ENCODE assay signal across 9 cellular contexts in genomic region chr14:22824711-22825359, GRCh38. TPM values are rescaled to one million over a fixed set of nuclear protein-coding genes. Genes with fewer than 3 reads are reported as not detected.
A peak's percentile ranks its signal among the peaks of the same experiment; 100 is the strongest.
DNase-seq lines count a peak whose midpoint lies in the region; ATAC-seq and TF ChIP-seq lines count a peak whose summit lies in the region.
"Had no signal": no experiment of that assay in that cellular context is flagged by ENCODE, and none has a peak within 500 bp of the region (broad histone marks: within the 10 kb centered on the region; RNA-seq: fewer than 3 reads in every experiment).

No MANE protein-coding gene starts in this region.

- H3K27ac ChIP-seq in MM.1S (ENCODE audit: low read length) (peak overlapping the region; percentile 23; the same call in 1 of the 2 replicates), brain microvascular endothelial cell (peak overlapping the region; percentile 66), neutrophil (peak overlapping the region; percentile 52), dorsolateral prefrontal cortex (no peak overlapping the region)

- no peaks in the 10 kb centered on the region for H3K9me3 ChIP-seq in MM.1S (replicated peaks; ENCODE audit: insufficient read depth, low read length)
- H3K9me3 ChIP-seq in neutrophil = no peaks in the 10 kb centered on the region

- no peaks in the 10 kb centered on the region for H3K27me3 ChIP-seq in MM.1S (replicated peaks; ENCODE audit: insufficient read depth, low read length)
- no peaks in the 10 kb centered on the region for H3K27me3 ChIP-seq in brain microvascular endothelial cell (replicated peaks)
- H3K27me3 ChIP-seq in neutrophil = peaks cover 28% of the 10 kb centered on the region
- peaks cover 0 to 22% (median 0%) of the 10 kb centered on the region in 45 donors for H3K27me3 ChIP-seq in dorsolateral prefrontal cortex

- H3K36me3 ChIP-seq in MM.1S (replicated peaks; ENCODE audit: insufficient read depth, low read length) (no peaks in the 10 kb centered on the region), brain microvascular endothelial cell (replicated peaks) (no peaks in the 10 kb centered on the region), neutrophil (no peaks in the 10 kb centered on the region)

- no peak for TF ChIP-seq CTCF in MM.1S (IDR thresholded peaks at IDR 0.05; ENCODE audit: low read length)
- no peak for TF ChIP-seq CTCF in brain microvascular endothelial cell (IDR thresholded peaks at IDR 0.05; ENCODE audit: low read depth, low read length, missing control alignments)
- TF ChIP-seq CTCF in neutrophil (IDR thresholded peaks at IDR 0.05) = no peak
- TF ChIP-seq CTCF in dorsolateral prefrontal cortex (IDR thresholded peaks at IDR 0.05 in 54 of 56, conservative IDR thresholded peaks at IDR 0.05 in 2 of 56; ENCODE audit: low read depth in 1 of 56, partially characterized antibody in 56 of 56) = no peak

- H3K9me2 ChIP-seq in MM.1S (replicated peaks; ENCODE audit: insufficient read depth, low read length) = no peaks in the 10 kb centered on the region

- DNase-seq in GF-D8 (lab: John Stamatoyannopoulos, UW) = peak; percentile 58
- DNase-seq in MM.1S = peak; percentile 31
- DNase-seq in brain microvascular endothelial cell = peak; percentile 93
- DNase-seq in stimulated activated CD8-positive, alpha-beta memory T cell treated with anti-CD3 and anti-CD28 coated beads, Interleukin-4, amount 100 ng/mL, for 48 hours = no peak
- DNase-seq in dorsolateral prefrontal cortex = no peak
- no peak for DNase-seq in hippocampal formation (lab: John Stamatoyannopoulos, UW)

- H3K79me2 ChIP-seq in MM.1S (ENCODE audit: low read length) = peaks cover 1% of the 10 kb centered on the region

- no peaks in the 10 kb centered on the region for H3F3A ChIP-seq in MM.1S (ENCODE audit: insufficient read depth, low read length)

- no peaks in the 10 kb centered on the region for H4K20me1 ChIP-seq in MM.1S (ENCODE audit: insufficient read depth, low read length)

- H3K4me3 ChIP-seq in MM.1S (ENCODE audit: low read length) (no peak overlapping the region), brain microvascular endothelial cell (ENCODE audit: low read depth, low read length) (no peak overlapping the region), neutrophil (ENCODE audit: low read depth in 1 of 2, low read length in 1 of 2) (no peak overlapping the region), dorsolateral prefrontal cortex (no peak overlapping the region)

- peak overlapping the region; percentile 50; the same call in 1 of the 2 replicates for H3K4me2 ChIP-seq in MM.1S (ENCODE audit: low read depth, low read length)

- peaks cover 8% of the 10 kb centered on the region; the same call in 1 of the 2 replicates for H3K4me1 ChIP-seq in MM.1S (ENCODE audit: low read length)
- H3K4me1 ChIP-seq in neutrophil (ENCODE audit: control insufficient read depth in 1 of 2, insufficient read depth in 1 of 2, low read depth in 1 of 2, low read length in 1 of 2) = peaks cover 38 to 42% of the 10 kb centered on the region in 2 experiments

- intact Hi-C loops in dorsolateral prefrontal cortex (cut with DNase I) = loop anchor here (5.0 to 10.0 kb wide), 3 partner anchors 58 to 240 kb away; partner anchors contain the start of genes DAD1 (in 2 of the 2) and OXA1L (in 1 of the 2)

- H2AFZ ChIP-seq in MM.1S (ENCODE audit: low read length) = peak overlapping the region; percentile 69

- H3K9ac ChIP-seq in MM.1S (ENCODE audit: low read length) = peak overlapping the region; percentile 35; the same call in 1 of the 2 replicates

- ATAC-seq in GM21367 (IDR thresholded peaks at IDR 0.05; ENCODE audit: unreplicated experiment) = no peak

- in situ Hi-C loops in brain microvascular endothelial cell (cut with HindIII; ENCODE audit: low pct_ligation_motif_present, low sequenced_read_pairs) = no loop called here

RNA-seq across cellular contexts. Expression of gene MRPL52, which starts 4.9 kb away (rescaled TPM):
- 10 to 100 TPM; 37.4 to 83.2 (median 56.3) TPM for total RNA-seq in dorsolateral prefrontal cortex

RNA-seq across cellular contexts. Expression of gene SLC7A7, which starts 9.6 kb away (rescaled TPM):
- total RNA-seq in dorsolateral prefrontal cortex = 10 to 100 TPM in 4 of 120 experiments, 1 to 10 TPM in 115, under 1 TPM in 1; 1.00 to 12.6 (median 3.5) TPM

RNA-seq across cellular contexts. Expression of gene MMP14, which starts 11.6 kb away (rescaled TPM):
- 10 to 100 TPM in 49 of 120 experiments, 1 to 10 TPM in 71; 2.9 to 29.5 (median 9.1) TPM for total RNA-seq in dorsolateral prefrontal cortex

RNA-seq across cellular contexts. Expression of gene LRP10, which starts 46.7 kb away (rescaled TPM):
- total RNA-seq in dorsolateral prefrontal cortex = 10 to 100 TPM; 15.6 to 75.0 (median 31.2) TPM

RNA-seq across cellular contexts. Expression of gene REM2, which starts 58.2 kb away (rescaled TPM):
- total RNA-seq in dorsolateral prefrontal cortex = 1 to 10 TPM in 103 of 120 experiments, under 1 TPM in 17; 0.51 to 5.3 (median 1.6) TPM
- total RNA-seq: SK-MEL-5 had no signal

Comparison
In these comparisons a context has a peak if more than half of its experiments do, and no peak if none do; other contexts are left out.
1. DNase-seq: peak in GF-D8 (single experiment), MM.1S (single experiment) and brain microvascular endothelial cell (single experiment); none in stimulated activated CD8-positive, alpha-beta memory T cell treated with anti-CD3 and anti-CD28 coated beads, Interleukin-4, amount 100 ng/mL, for 48 hours (single experiment), dorsolateral prefrontal cortex (0 of 10) and hippocampal formation (0 of 2).
2. H3K27ac ChIP-seq: peak in MM.1S (single experiment), brain microvascular endothelial cell (single experiment) and neutrophil (single experiment); none in dorsolateral prefrontal cortex (0 of 59).